20 cellular contexts compared by ENCODE assay signal in the genomic region with DNA sequence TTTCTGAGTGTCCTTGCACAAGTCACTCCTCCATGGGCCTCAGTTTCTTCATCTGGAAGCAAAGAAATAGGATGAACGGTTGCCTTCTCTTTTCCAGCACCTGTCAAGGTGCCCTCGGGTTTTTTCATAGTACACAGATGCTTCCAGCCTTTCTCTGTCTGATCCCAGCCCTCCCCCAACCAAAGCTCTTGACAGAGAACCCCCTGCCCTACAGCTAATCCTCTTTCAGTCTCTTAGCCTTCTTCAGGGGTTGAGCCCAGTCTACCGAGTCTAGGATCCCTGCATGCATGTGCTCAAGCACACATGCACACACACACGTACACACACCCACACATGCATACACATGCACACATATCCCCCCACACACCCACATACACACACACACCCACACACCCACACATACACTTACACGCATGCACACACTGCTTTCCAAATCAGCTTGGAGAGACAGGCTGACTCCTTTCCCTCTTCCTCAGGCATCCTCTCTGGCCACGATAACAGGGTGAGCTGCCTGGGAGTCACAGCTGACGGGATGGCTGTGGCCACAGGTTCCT. TPM values are rescaled to one million over a fixed set of nuclear protein-coding genes. Genes with fewer than 3 reads are reported as not detected.
"Had no signal": no experiment of that assay in that cellular context is flagged by ENCODE, and none has a peak within 500 bp of the region (broad histone marks: within the 10 kb centered on the region; RNA-seq: fewer than 3 reads in every experiment).

No MANE protein-coding gene starts in this region.

- H3K9me3 ChIP-seq: ascending aorta, breast epithelium, gastrocnemius medialis, left ventricle myocardium inferior, pancreas, psoas muscle, right atrium auricular region, upper lobe of right lung had no signal

- H3K27ac Mint-ChIP-seq: activated CD4-positive, alpha-beta memory T cell treated with anti-CD3 and anti-CD28 coated beads, Interleukin-2, amount 10 ng/mL, durations not matched to agents 7 days and 5 days; activated CD4-positive, alpha-beta T cell treated with anti-CD3 and anti-CD28 coated beads, Interleukin-2, amount 10 ng/mL, durations not matched to agents 24 days and 14 days had no signal

- H3K27me3 Mint-ChIP-seq: activated CD4-positive, alpha-beta memory T cell treated with anti-CD3 and anti-CD28 coated beads, Interleukin-2, amount 10 ng/mL, durations not matched to agents 7 days and 5 days; activated CD4-positive, alpha-beta T cell treated with anti-CD3 and anti-CD28 coated beads, Interleukin-2, amount 10 ng/mL, durations not matched to agents 24 days and 14 days; central memory CD8-positive, alpha-beta T cell; naive thymus-derived CD4-positive, alpha-beta T cell had no signal

- H3K9me3 Mint-ChIP-seq: activated CD4-positive, alpha-beta memory T cell treated with anti-CD3 and anti-CD28 coated beads, Interleukin-2, amount 10 ng/mL, durations not matched to agents 7 days and 5 days; activated CD4-positive, alpha-beta T cell treated with anti-CD3 and anti-CD28 coated beads, Interleukin-2, amount 10 ng/mL, durations not matched to agents 24 days and 14 days; activated naive CD4-positive, alpha-beta T cell treated with anti-CD3 and anti-CD28 coated beads, Interleukin-2, amount 50 U/mL, for 72 hours; central memory CD8-positive, alpha-beta T cell; naive thymus-derived CD4-positive, alpha-beta T cell had no signal

- DNase-seq: activated CD4-positive, alpha-beta memory T cell treated with anti-CD3 and anti-CD28 coated beads, Interleukin-2, amount 10 ng/mL, durations not matched to agents 7 days and 5 days; activated CD4-positive, alpha-beta T cell treated with anti-CD3 and anti-CD28 coated beads, Interleukin-2, amount 10 ng/mL, durations not matched to agents 24 days and 14 days; effector memory CD4-positive, alpha-beta T cell; gastrocnemius medialis; hypothalamus; left ventricle myocardium inferior; naive thymus-derived CD4-positive, alpha-beta T cell; pancreas; stimulated activated CD4-positive, alpha-beta T cell treated with anti-CD3 and anti-CD28 coated beads, Interleukin-12 subunit alpha, Interleukin-12 subunit beta, amount 100 ng/mL, for 4 hours; stimulated activated CD4-positive, alpha-beta T cell treated with anti-CD3 and anti-CD28 coated beads, Interleukin-4, amount 100 ng/mL, for 4 hours; stimulated activated naive CD8-positive, alpha-beta T cell treated with anti-CD3 and anti-CD28 coated beads, Interleukin-15, Interleukin-2, amounts not matched to agents 100 U/mL and 50 U/mL, for 24 hours; upper lobe of right lung had no signal

- H3K4me3 ChIP-seq: ascending aorta, breast epithelium, gastrocnemius medialis, left ventricle myocardium inferior, pancreas, psoas muscle, right atrium auricular region, upper lobe of right lung had no signal

- ATAC-seq: activated CD4-positive, CD25-positive, alpha-beta regulatory T cell treated with anti-CD3 and anti-CD28 coated beads, Interleukin-2, amount 50 U/mL, for 24 hours; activated naive CD4-positive, alpha-beta T cell treated with anti-CD3 and anti-CD28 coated beads, Interleukin-2, amount 50 U/mL, for 72 hours; esophagus mucosa; gastrocnemius medialis; naive thymus-derived CD4-positive, alpha-beta T cell; pancreas; psoas muscle; stimulated activated naive CD8-positive, alpha-beta T cell treated with anti-CD3 and anti-CD28 coated beads, Interleukin-15, Interleukin-2, amounts not matched to agents 100 U/mL and 50 U/mL, for 24 hours; upper lobe of right lung had no signal

- H3K4me1 ChIP-seq: ascending aorta, breast epithelium, psoas muscle, upper lobe of right lung had no signal

- H3K27ac ChIP-seq: ascending aorta, breast epithelium, gastrocnemius medialis, left ventricle myocardium inferior, pancreas, psoas muscle, right atrium auricular region, upper lobe of right lung had no signal

- H3K36me3 ChIP-seq: breast epithelium, gastrocnemius medialis, pancreas, upper lobe of right lung had no signal

- H3K4me3 Mint-ChIP-seq: activated CD4-positive, alpha-beta memory T cell treated with anti-CD3 and anti-CD28 coated beads, Interleukin-2, amount 10 ng/mL, durations not matched to agents 7 days and 5 days; activated CD4-positive, alpha-beta T cell treated with anti-CD3 and anti-CD28 coated beads, Interleukin-2, amount 10 ng/mL, durations not matched to agents 24 days and 14 days; central memory CD8-positive, alpha-beta T cell; naive thymus-derived CD4-positive, alpha-beta T cell had no signal

RNA-seq across cellular contexts. Expression of a gene that starts 4.7 kb away (rescaled TPM):
- total RNA-seq: ascending aorta had no signal

RNA-seq across cellular contexts. Expression of a gene that starts 5.7 kb away (rescaled TPM):
- total RNA-seq: activated CD4-positive, alpha-beta memory T cell treated with anti-CD3 and anti-CD28 coated beads, Interleukin-2, amount 10 ng/mL, durations not matched to agents 7 days and 5 days; esophagus mucosa; gastrocnemius medialis had no signal
